Comparison of ENCODE assay signal across 2 cellular contexts in the genomic region with DNA sequence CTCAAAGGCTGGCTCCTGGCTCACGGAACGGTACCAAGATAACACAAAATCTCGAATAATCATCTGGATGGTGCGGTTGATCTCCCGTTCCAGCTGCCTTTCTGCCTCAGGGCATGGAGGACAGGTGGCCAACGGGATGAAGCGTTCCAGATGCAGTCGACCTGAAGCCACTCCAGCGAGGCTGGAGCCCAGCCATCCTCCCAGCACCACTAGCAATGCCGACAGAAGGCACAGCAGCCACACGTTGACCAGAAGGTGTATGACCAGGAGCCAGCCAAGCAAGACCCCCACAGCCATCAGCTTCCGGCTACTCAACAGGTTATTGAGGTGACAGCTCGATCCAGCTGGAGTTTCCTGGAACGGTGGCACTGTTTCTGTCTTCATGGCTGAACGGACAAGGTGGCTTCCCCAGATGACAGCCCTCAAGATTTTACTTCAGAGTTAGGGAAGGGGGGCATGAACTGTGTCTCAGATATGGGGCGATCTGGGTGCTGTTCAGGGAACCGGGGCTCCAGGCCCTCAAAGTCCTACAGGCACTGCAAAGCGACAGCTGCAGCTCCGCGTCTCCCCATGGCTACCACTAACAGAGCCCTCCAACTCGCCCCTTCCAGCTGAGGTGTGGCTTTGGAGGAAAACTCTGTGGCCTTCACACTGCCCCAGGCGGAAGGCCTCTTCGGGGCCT.
TF ChIP-seq lines count a peak whose summit lies in the region.

No MANE protein-coding gene starts in this region.

TF ChIP-seq in SK-N-SH, 30 proteins besides CTCF, POLR2A, EP300 and RAD21:
- TF ChIP-seq, protein P1, sequence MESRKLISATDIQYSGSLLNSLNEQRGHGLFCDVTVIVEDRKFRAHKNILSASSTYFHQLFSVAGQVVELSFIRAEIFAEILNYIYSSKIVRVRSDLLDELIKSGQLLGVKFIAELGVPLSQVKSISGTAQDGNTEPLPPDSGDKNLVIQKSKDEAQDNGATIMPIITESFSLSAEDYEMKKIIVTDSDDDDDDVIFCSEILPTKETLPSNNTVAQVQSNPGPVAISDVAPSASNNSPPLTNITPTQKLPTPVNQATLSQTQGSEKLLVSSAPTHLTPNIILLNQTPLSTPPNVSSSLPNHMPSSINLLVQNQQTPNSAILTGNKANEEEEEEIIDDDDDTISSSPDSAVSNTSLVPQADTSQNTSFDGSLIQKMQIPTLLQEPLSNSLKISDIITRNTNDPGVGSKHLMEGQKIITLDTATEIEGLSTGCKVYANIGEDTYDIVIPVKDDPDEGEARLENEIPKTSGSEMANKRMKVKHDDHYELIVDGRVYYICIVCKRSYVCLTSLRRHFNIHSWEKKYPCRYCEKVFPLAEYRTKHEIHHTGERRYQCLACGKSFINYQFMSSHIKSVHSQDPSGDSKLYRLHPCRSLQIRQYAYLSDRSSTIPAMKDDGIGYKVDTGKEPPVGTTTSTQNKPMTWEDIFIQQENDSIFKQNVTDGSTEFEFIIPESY (IDR thresholded peaks at IDR 0.05; ENCODE audit: borderline replicate concordance, low read depth) = no peak
- 0 out of 2 replicates have a peak, but pooled peaks have one; percentile 22 for TF ChIP-seq GATA2 (CRISPR knock-in tag; IDR thresholded peaks at IDR 0.05)

TF ChIP-seq in SK-N-SH treated with all-trans-retinoic acid at 6 μM for 48 hours, 23 proteins besides CTCF, POLR2A, EP300 and RAD21 (continued from another document):
- TF ChIP-seq, protein P2, sequence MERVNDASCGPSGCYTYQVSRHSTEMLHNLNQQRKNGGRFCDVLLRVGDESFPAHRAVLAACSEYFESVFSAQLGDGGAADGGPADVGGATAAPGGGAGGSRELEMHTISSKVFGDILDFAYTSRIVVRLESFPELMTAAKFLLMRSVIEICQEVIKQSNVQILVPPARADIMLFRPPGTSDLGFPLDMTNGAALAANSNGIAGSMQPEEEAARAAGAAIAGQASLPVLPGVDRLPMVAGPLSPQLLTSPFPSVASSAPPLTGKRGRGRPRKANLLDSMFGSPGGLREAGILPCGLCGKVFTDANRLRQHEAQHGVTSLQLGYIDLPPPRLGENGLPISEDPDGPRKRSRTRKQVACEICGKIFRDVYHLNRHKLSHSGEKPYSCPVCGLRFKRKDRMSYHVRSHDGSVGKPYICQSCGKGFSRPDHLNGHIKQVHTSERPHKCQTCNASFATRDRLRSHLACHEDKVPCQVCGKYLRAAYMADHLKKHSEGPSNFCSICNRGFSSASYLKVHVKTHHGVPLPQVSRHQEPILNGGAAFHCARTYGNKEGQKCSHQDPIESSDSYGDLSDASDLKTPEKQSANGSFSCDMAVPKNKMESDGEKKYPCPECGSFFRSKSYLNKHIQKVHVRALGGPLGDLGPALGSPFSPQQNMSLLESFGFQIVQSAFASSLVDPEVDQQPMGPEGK (CRISPR knock-in tag; IDR thresholded peaks at IDR 0.05; ENCODE audit: borderline replicate concordance) = no peak
- TF ChIP-seq, protein P3, sequence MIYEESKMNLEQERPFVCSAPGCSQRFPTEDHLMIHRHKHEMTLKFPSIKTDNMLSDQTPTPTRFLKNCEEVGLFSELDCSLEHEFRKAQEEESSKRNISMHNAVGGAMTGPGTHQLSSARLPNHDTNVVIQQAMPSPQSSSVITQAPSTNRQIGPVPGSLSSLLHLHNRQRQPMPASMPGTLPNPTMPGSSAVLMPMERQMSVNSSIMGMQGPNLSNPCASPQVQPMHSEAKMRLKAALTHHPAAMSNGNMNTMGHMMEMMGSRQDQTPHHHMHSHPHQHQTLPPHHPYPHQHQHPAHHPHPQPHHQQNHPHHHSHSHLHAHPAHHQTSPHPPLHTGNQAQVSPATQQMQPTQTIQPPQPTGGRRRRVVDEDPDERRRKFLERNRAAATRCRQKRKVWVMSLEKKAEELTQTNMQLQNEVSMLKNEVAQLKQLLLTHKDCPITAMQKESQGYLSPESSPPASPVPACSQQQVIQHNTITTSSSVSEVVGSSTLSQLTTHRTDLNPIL (CRISPR knock-in tag; IDR thresholded peaks at IDR 0.05; ENCODE audit: low read depth) = no peak
- TF ChIP-seq, protein P4, sequence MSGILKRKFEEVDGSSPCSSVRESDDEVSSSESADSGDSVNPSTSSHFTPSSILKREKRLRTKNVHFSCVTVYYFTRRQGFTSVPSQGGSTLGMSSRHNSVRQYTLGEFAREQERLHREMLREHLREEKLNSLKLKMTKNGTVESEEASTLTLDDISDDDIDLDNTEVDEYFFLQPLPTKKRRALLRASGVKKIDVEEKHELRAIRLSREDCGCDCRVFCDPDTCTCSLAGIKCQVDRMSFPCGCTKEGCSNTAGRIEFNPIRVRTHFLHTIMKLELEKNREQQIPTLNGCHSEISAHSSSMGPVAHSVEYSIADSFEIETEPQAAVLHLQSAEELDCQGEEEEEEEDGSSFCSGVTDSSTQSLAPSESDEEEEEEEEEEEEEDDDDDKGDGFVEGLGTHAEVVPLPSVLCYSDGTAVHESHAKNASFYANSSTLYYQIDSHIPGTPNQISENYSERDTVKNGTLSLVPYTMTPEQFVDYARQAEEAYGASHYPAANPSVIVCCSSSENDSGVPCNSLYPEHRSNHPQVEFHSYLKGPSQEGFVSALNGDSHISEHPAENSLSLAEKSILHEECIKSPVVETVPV (CRISPR knock-in tag; IDR thresholded peaks at IDR 0.05) = no peak
